11 cellular contexts compared by ENCODE assay signal in genomic region chr10:96840841-96841518, GRCh38. TPM values are rescaled to one million over a fixed set of nuclear protein-coding genes. Genes with fewer than 3 reads are reported as not detected.
DNase-seq lines count a peak whose midpoint lies in the region; ATAC-seq and TF ChIP-seq lines count a peak whose summit lies in the region.
"Had no signal": no experiment of that assay in that cellular context is flagged by ENCODE, and none has a peak within 500 bp of the region (broad histone marks: within the 10 kb centered on the region; RNA-seq: fewer than 3 reads in every experiment).

No MANE protein-coding gene starts in this region.

- H3K27me3 ChIP-seq in gastroesophageal sphincter: no peaks in the 10 kb centered on the region
- H3K27me3 ChIP-seq in CD4-positive, alpha-beta memory T cell (ENCODE audit: insufficient read depth, low read length): no peaks in the 10 kb centered on the region

- H3K4me3 ChIP-seq in gastroesophageal sphincter: no peak overlapping the region
- no peak overlapping the region for H3K4me3 ChIP-seq in CD4-positive, alpha-beta memory T cell (ENCODE audit: low read length in 2 of 2)

- no peaks in the 10 kb centered on the region for H3K9me3 ChIP-seq in gastroesophageal sphincter
- no peaks in the 10 kb centered on the region for H3K9me3 ChIP-seq in CD4-positive, alpha-beta memory T cell (ENCODE audit: control insufficient read depth in 1 of 2, low read length in 2 of 2)

- CTCF ChIA-PET in CD4-positive, alpha-beta memory T cell (lab: Charles Lee; ENCODE audit: partially characterized antibody): interaction anchor here (0.9 kb wide), 1 partner anchor 70 kb away, joined by 3 read pairs; no protein-coding TSS in a partner anchor

- H3K36me3 Mint-ChIP-seq in CD4-positive, alpha-beta memory T cell: peaks cover 7 to 8% of the 10 kb centered on the region in 2 donors

- peaks cover 48 to 75% (median 62%) of the 10 kb centered on the region in 4 donors for H3K4me1 Mint-ChIP-seq in CD4-positive, alpha-beta memory T cell

- H3K9me3 Mint-ChIP-seq in CD4-positive, alpha-beta memory T cell: no peaks in the 10 kb centered on the region
- H3K9me3 Mint-ChIP-seq: CD4-positive, CD25-positive, alpha-beta regulatory T cell; T-cell had no signal

- no peaks in the 10 kb centered on the region for H3K36me3 ChIP-seq in gastroesophageal sphincter
- H3K36me3 ChIP-seq in CD4-positive, alpha-beta memory T cell (ENCODE audit: insufficient read depth, low read length): no peaks in the 10 kb centered on the region

- peak; percentile 6 for DNase-seq in stimulated activated CD4-positive, alpha-beta T cell treated with anti-CD3 and anti-CD28 coated beads, Interleukin-1b, Interleukin-23, amount 100 ng/mL, for 48 hours
- DNase-seq in stimulated activated CD4-positive, alpha-beta T cell treated with anti-CD3 and anti-CD28 coated beads, Interleukin-4, amount 100 ng/mL, for 24 hours: no peak
- peak; percentile 21 for DNase-seq in SW480 (ENCODE audit: low spot score)
- no peak for DNase-seq in NCI-H2107 treated with DMSO at 0.1 percent for 48 hours (lab: John Stamatoyannopoulos, UW; ENCODE audit: unreplicated experiment)
- DNase-seq in CD4-positive, alpha-beta memory T cell: no peak
- DNase-seq: activated naive CD4-positive, alpha-beta T cell treated with anti-CD3 and anti-CD28 coated beads, Interleukin-2, amount 50 U/mL, for 16 hours; CD4-positive, CD25-positive, alpha-beta regulatory T cell had no signal

- POLR2A ChIA-PET in CD4-positive, alpha-beta memory T cell (lab: Charles Lee; ENCODE audit: partially characterized antibody): no interaction called here

- H3K4me3 Mint-ChIP-seq in CD4-positive, alpha-beta memory T cell: peak overlapping the region in 1 of 8 donors; percentile 24
- H3K4me3 Mint-ChIP-seq: T-cell had no signal

- ATAC-seq in gastroesophageal sphincter (peak; percentile 48), HG02884 (IDR thresholded peaks at IDR 0.05; ENCODE audit: unreplicated experiment) (no peak), HG02798 (IDR thresholded peaks at IDR 0.05; ENCODE audit: poor library complexity, unreplicated experiment) (no peak)

- 56 to 68% methylated on average over 6 to 7 of the region's 7 CpGs for WGBS in gastroesophageal sphincter (ENCODE audit: low coverage in 1 of 2), 2 donors

- TF ChIP-seq POLR2A in gastroesophageal sphincter (IDR thresholded peaks at IDR 0.05): no peak

- no peaks in the 10 kb centered on the region for H3K27me3 Mint-ChIP-seq in CD4-positive, alpha-beta memory T cell
- H3K27me3 Mint-ChIP-seq: CD4-positive, CD25-positive, alpha-beta regulatory T cell; T-cell had no signal

- no peak overlapping the region for H3K27ac ChIP-seq in gastroesophageal sphincter
- H3K27ac ChIP-seq in CD4-positive, alpha-beta memory T cell (ENCODE audit: low read depth, low read length): no peak overlapping the region

- intact Hi-C loops in CD4-positive, alpha-beta memory T cell (cut with micrococcal nuclease): no loop called here

- no peak for TF ChIP-seq EP300 in gastroesophageal sphincter (IDR thresholded peaks at IDR 0.05)

- no peak overlapping the region for H3K27ac Mint-ChIP-seq in CD4-positive, alpha-beta memory T cell
- H3K27ac Mint-ChIP-seq: CD4-positive, CD25-positive, alpha-beta regulatory T cell had no signal

- peaks cover 0 to 86% (median 7%) of the 10 kb centered on the region in 3 donors for H3K4me1 ChIP-seq in gastroesophageal sphincter
- H3K4me1 ChIP-seq in CD4-positive, alpha-beta memory T cell (ENCODE audit: insufficient read depth, low read length): peaks cover 64% of the 10 kb centered on the region

- TF ChIP-seq CTCF in gastroesophageal sphincter (IDR thresholded peaks at IDR 0.05): no peak

RNA-seq across cellular contexts. Expression of gene LCOR, which starts 8.9 kb away (rescaled TPM):
- 100 to 1,000 TPM in 1 of 4 donors, 10 to 100 TPM in 3; 22.3 to 220 (median 38.5) TPM for total RNA-seq in gastroesophageal sphincter
- 10 to 100 TPM; 44.1 to 44.9 TPM for total RNA-seq in CD4-positive, alpha-beta memory T cell
- polyA plus RNA-seq in CD4-positive, alpha-beta memory T cell: 10 to 100 TPM; 15.0 to 21.1 TPM

Comparison
In these comparisons a context has a peak if more than half of its experiments do, and no peak if none do; other contexts are left out.
1. DNase-seq: peak in stimulated activated CD4-positive, alpha-beta T cell treated with anti-CD3 and anti-CD28 coated beads, Interleukin-1b, Interleukin-23, amount 100 ng/mL, for 48 hours (single experiment) and SW480 (single experiment); none in stimulated activated CD4-positive, alpha-beta T cell treated with anti-CD3 and anti-CD28 coated beads, Interleukin-4, amount 100 ng/mL, for 24 hours (single experiment), NCI-H2107 treated with DMSO at 0.1 percent for 48 hours (single experiment) and CD4-positive, alpha-beta memory T cell (0 of 5).